Comparison of ENCODE assay signal across 12 cellular contexts in the genomic region with DNA sequence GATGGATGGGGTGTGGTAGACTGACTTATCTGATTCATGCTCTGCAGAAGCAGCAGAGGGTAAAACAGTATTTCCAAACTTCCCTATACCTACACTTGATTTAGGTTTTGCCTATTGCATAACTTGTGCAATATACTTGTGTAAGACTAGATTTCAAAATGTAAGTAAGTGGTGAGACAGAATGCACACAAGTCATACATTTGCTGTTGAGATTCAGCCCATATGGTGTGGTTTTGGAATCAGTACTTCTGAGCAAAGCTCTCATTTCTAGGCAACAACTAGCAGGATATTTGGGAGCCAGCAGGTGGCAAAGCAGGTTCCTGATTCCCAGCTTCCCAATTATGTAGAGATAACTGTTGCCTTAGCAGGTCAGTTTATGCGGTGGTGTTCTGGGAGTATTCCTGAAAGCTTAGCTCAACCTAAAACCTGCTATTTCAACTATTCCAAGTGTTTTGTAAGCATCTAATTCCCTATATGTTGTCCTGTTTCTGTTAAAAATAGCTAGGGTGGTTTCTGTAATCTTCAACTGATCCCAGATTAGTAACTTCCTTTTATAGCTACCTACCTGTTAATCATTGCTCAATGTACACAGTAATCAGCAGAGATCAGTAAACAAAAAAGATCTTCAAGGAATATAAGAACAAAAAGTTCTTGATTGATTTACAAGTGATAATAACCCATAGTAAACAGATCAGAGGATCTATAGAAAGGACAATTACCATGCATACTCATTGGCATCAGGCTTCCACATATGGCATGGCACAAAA. TPM values are rescaled to one million over a fixed set of nuclear protein-coding genes. Genes with fewer than 3 reads are reported as not detected.
DNase-seq lines count a peak whose midpoint lies in the region; ATAC-seq and FAIRE-seq lines count a peak whose summit lies in the region.
"Had no signal": no experiment of that assay in that cellular context is flagged by ENCODE, and none has a peak within 500 bp of the region (broad histone marks: within the 10 kb centered on the region; RNA-seq: fewer than 3 reads in every experiment).

No MANE protein-coding gene starts in this region.

- no peaks in the 10 kb centered on the region for H3K9me3 ChIP-seq in trophoblast cell (ENCODE audit: insufficient read depth, low read depth, low read length)
- H3K9me3 ChIP-seq: uterus had no signal

- peak; percentile 41 for ATAC-seq in HG03354 (IDR thresholded peaks at IDR 0.05; ENCODE audit: poor library complexity, severe bottlenecking, unreplicated experiment)
- no peak for ATAC-seq in activated T-helper 17 cell treated with anti-CD3 and anti-CD28 coated beads, Interleukin-2, amount 50 U/mL, for 72 hours (replicated peaks)

- no peak overlapping the region for H4K12ac ChIP-seq in trophoblast cell (ENCODE audit: low read depth, low read length)

- H3K9ac ChIP-seq in trophoblast cell (ENCODE audit: low read length), result no peak overlapping the region

- peak; percentile 70 for DNase-seq in NCI-H2171 treated with DMSO at 0.1 percent for 48 hours (lab: John Stamatoyannopoulos, UW)
- DNase-seq in epithelial cell of prostate (ENCODE audit: low read depth, low spot score), result no peak
- peak; percentile 85 to 90 for DNase-seq in trophoblast cell
- no peak for DNase-seq in urothelium cell line (ENCODE audit: low spot score)
- DNase-seq in DMS153 treated with DMSO at 0.1 percent for 48 hours (lab: John Stamatoyannopoulos, UW; ENCODE audit: unreplicated experiment), result no peak
- DNase-seq: activated CD4-positive, alpha-beta memory T cell treated with anti-CD3 and anti-CD28 coated beads, Interleukin-2, amount 10 ng/mL, durations not matched to agents 7 days and 5 days; activated naive CD8-positive, alpha-beta T cell treated with anti-CD3 and anti-CD28 coated beads for 36 hours; uterus had no signal

- H3K79me2 ChIP-seq in trophoblast cell (ENCODE audit: control insufficient read depth, insufficient read depth, low read length, poor library complexity), result no peaks in the 10 kb centered on the region

- no peaks in the 10 kb centered on the region for H3K79me1 ChIP-seq in trophoblast cell (ENCODE audit: low read length)

- H3K27me3 Mint-ChIP-seq in activated T-helper 17 cell treated with anti-CD3 and anti-CD28 coated beads, Interleukin-2, amount 50 U/mL, for 72 hours, result peaks cover 8% of the 10 kb centered on the region

- peak overlapping the region; percentile 22 for H3K27ac ChIP-seq in epithelial cell of prostate
- no peak overlapping the region for H3K27ac ChIP-seq in trophoblast cell (ENCODE audit: low read depth, low read length)
- H3K27ac ChIP-seq: SK-N-MC, uterus had no signal

- H3K27ac Mint-ChIP-seq in activated T-helper 17 cell treated with anti-CD3 and anti-CD28 coated beads, Interleukin-2, amount 50 U/mL, for 72 hours, result no peak overlapping the region
- H3K27ac Mint-ChIP-seq: activated CD4-positive, alpha-beta memory T cell treated with anti-CD3 and anti-CD28 coated beads, Interleukin-2, amount 10 ng/mL, durations not matched to agents 7 days and 5 days; activated naive CD8-positive, alpha-beta T cell treated with anti-CD3 and anti-CD28 coated beads for 36 hours had no signal

- no peak overlapping the region for H2AK5ac ChIP-seq in trophoblast cell (ENCODE audit: low read length)

- H4K91ac ChIP-seq in trophoblast cell (ENCODE audit: low read depth, low read length), result no peak overlapping the region

- H3K4me2 ChIP-seq in trophoblast cell (ENCODE audit: low read length), result no peak overlapping the region

- H2AFZ ChIP-seq in trophoblast cell (ENCODE audit: insufficient read depth, low read length, poor library complexity), result no peak overlapping the region

- H3K4me1 Mint-ChIP-seq in activated T-helper 17 cell treated with anti-CD3 and anti-CD28 coated beads, Interleukin-2, amount 50 U/mL, for 72 hours, result no peaks in the 10 kb centered on the region
- H3K4me1 Mint-ChIP-seq: activated CD4-positive, alpha-beta memory T cell treated with anti-CD3 and anti-CD28 coated beads, Interleukin-2, amount 10 ng/mL, durations not matched to agents 7 days and 5 days; activated naive CD8-positive, alpha-beta T cell treated with anti-CD3 and anti-CD28 coated beads for 36 hours had no signal

- no peak overlapping the region for H2BK120ac ChIP-seq in trophoblast cell (ENCODE audit: insufficient read depth, low read length, poor library complexity)

- no peak overlapping the region for H3K23ac ChIP-seq in trophoblast cell (ENCODE audit: low read length)

- H2BK5ac ChIP-seq in trophoblast cell (ENCODE audit: low read depth, low read length, poor library complexity), result no peak overlapping the region

- H2BK12ac ChIP-seq in trophoblast cell (ENCODE audit: low read length), result no peak overlapping the region

- H3K4me3 Mint-ChIP-seq in activated T-helper 17 cell treated with anti-CD3 and anti-CD28 coated beads, Interleukin-2, amount 50 U/mL, for 72 hours, result no peak overlapping the region
- H3K4me3 Mint-ChIP-seq: activated CD4-positive, alpha-beta memory T cell treated with anti-CD3 and anti-CD28 coated beads, Interleukin-2, amount 10 ng/mL, durations not matched to agents 7 days and 5 days; activated naive CD8-positive, alpha-beta T cell treated with anti-CD3 and anti-CD28 coated beads for 36 hours had no signal

- no peaks in the 10 kb centered on the region for H3K36me3 ChIP-seq in trophoblast cell (ENCODE audit: control insufficient read depth in 1 of 2, insufficient read depth in 2 of 2, low read length in 2 of 2)
- H3K36me3 ChIP-seq: uterus had no signal

- FAIRE-seq in urothelium cell line (lab: Jason Lieb, UNC), result no peak

- H3K18ac ChIP-seq in trophoblast cell (ENCODE audit: low read length), result no peak overlapping the region

- H3K36me3 Mint-ChIP-seq in activated T-helper 17 cell treated with anti-CD3 and anti-CD28 coated beads, Interleukin-2, amount 50 U/mL, for 72 hours (ENCODE audit: low read depth), result no peaks in the 10 kb centered on the region
- H3K36me3 Mint-ChIP-seq: activated naive CD8-positive, alpha-beta T cell treated with anti-CD3 and anti-CD28 coated beads for 36 hours had no signal

- H3K27me3 ChIP-seq in trophoblast cell (ENCODE audit: insufficient read depth, low read length), result no peaks in the 10 kb centered on the region
- H3K27me3 ChIP-seq: uterus had no signal

- no CpG with 5 or more reads among the region's 1 CpG for WGBS in trophoblast cell (ENCODE audit: extremely low coverage, insufficient coverage, insufficient read length)

- H3K14ac ChIP-seq in trophoblast cell (ENCODE audit: low read length), result no peak overlapping the region

- no peak overlapping the region for H3K4me3 ChIP-seq in trophoblast cell (ENCODE audit: low read depth, low read length)
- H3K4me3 ChIP-seq: SK-N-MC, uterus had no signal

- peaks cover 0 to 3% of the 10 kb centered on the region in 2 experiments for H3K4me1 ChIP-seq in trophoblast cell (ENCODE audit: control insufficient read depth in 1 of 2, insufficient read depth in 2 of 2, low read length in 2 of 2)
- H3K4me1 ChIP-seq: uterus had no signal

- no peaks in the 10 kb centered on the region for H3K9me3 Mint-ChIP-seq in activated T-helper 17 cell treated with anti-CD3 and anti-CD28 coated beads, Interleukin-2, amount 50 U/mL, for 72 hours
- H3K9me3 Mint-ChIP-seq: activated CD4-positive, alpha-beta memory T cell treated with anti-CD3 and anti-CD28 coated beads, Interleukin-2, amount 10 ng/mL, durations not matched to agents 7 days and 5 days had no signal

- H4K8ac ChIP-seq in trophoblast cell (ENCODE audit: low read depth, low read length), result no peak overlapping the region

- no peak overlapping the region for H3K4ac ChIP-seq in trophoblast cell (ENCODE audit: low read depth, low read length)

RNA-seq across cellular contexts. Expression of a gene that starts 8.5 kb away (rescaled TPM):
- 2.8 and 3.3 TPM in 2 replicates for polyA plus RNA-seq in trophoblast cell (2013)
- not detected for total RNA-seq in activated T-helper 17 cell treated with anti-CD3 and anti-CD28 coated beads, Interleukin-2, amount 50 U/mL, for 72 hours
- total RNA-seq: activated CD4-positive, alpha-beta memory T cell treated with anti-CD3 and anti-CD28 coated beads, Interleukin-2, amount 10 ng/mL, durations not matched to agents 7 days and 5 days; activated naive CD8-positive, alpha-beta T cell treated with anti-CD3 and anti-CD28 coated beads for 36 hours; Daoy had no signal

RNA-seq across cellular contexts. Expression of a gene that starts 18.0 kb away (rescaled TPM):
- 17.2 and 19.3 TPM in 2 replicates for polyA plus RNA-seq in trophoblast cell (2013)
- total RNA-seq in activated T-helper 17 cell treated with anti-CD3 and anti-CD28 coated beads, Interleukin-2, amount 50 U/mL, for 72 hours, result under 1 TPM; 0.29 to 0.58 TPM

Comparison
In these comparisons a context has a peak if more than half of its experiments do, and no peak if none do; other contexts are left out.
1. DNase-seq: peak in NCI-H2171 treated with DMSO at 0.1 percent for 48 hours (single experiment) and trophoblast cell (2 of 2); none in epithelial cell of prostate (single experiment), urothelium cell line (single experiment) and DMS153 treated with DMSO at 0.1 percent for 48 hours (single experiment).